Comparison of ENCODE assay signal across 1 cellular context in the genomic region with DNA sequence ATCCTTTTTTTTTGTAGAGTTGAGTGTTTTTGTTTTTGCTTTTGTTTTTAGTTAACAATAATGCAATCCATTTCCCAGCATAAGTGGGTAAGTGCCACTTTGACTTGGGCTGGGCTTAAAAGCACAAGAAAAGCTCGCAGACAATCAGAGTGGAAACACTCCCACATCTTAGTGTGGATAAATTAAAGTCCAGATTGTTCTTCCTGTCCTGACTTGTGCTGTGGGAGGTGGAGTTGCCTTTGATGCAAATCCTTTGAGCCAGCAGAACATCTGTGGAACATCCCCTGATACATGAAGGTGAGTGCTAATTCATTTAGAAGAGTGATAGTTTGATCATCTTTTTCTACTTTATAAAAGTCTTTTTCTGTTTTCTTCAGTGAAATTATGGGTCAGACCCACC.
TF ChIP-seq lines count a peak whose summit lies in the region.

No MANE protein-coding gene starts in this region.

TF ChIP-seq in endothelial cell of umbilical vein, 7 proteins besides CTCF, POLR2A, EP300 and RAD21 (continued from another document):
- no peak for TF ChIP-seq FOS (IDR thresholded peaks at IDR 0.05; ENCODE audit: borderline replicate concordance, insufficient read depth, low read length)
- no peak for TF ChIP-seq JUN (IDR thresholded peaks at IDR 0.05; ENCODE audit: borderline replicate concordance, insufficient read depth, insufficient read length, low read depth)
- TF ChIP-seq GATA2 (IDR thresholded peaks at IDR 0.05; ENCODE audit: insufficient read depth, insufficient read length, low read depth, low read length) = no peak
